1 cellular context compared by ENCODE assay signal in genomic region chr12:57127710-57128518, GRCh38.
TF ChIP-seq lines count a peak whose summit lies in the region.

Gene LRP1, plus strand, starts transcription at chr12:57128483. Its CDS starts 482 bp downstream, at chr12:57128965.

TF ChIP-seq in K562, 482 proteins besides CTCF, POLR2A, EP300 and RAD21 (continued from another document and continues in another):
- TF ChIP-seq ZBTB2 (IDR thresholded peaks at IDR 0.05) (peak; percentile 87; the same call in 1 of the 2 replicates), JUND (IDR thresholded peaks at IDR 0.05; ENCODE audit: borderline replicate concordance, low read depth, low read length) (peak; percentile 5; the same call in 1 of the 2 replicates), JUND (tag; IDR thresholded peaks at IDR 0.05; ENCODE audit: borderline replicate concordance, low read depth, low read length) (no peak; the same call in 2 of the 3 replicates), HNRNPUL1 (IDR thresholded peaks at IDR 0.05; ENCODE audit: low read length) (no peak), KLF1 (tag; IDR thresholded peaks at IDR 0.05) (no peak), PCBP1 (IDR thresholded peaks at IDR 0.05; ENCODE audit: low read depth, low read length, poor library complexity, severe bottlenecking) (peak; percentile 85), CEBPG (CRISPR knock-in tag; IDR thresholded peaks at IDR 0.05) (no peak), CEBPG (tag; conservative IDR thresholded peaks at IDR 0.05 in 1 of 2, IDR thresholded peaks at IDR 0.05 in 1 of 2) (no peak), NCOA4 (IDR thresholded peaks at IDR 0.05; ENCODE audit: partially characterized antibody) (no peak), SIRT6 (IDR thresholded peaks at IDR 0.05; ENCODE audit: low read depth, low read length) (no peak), VEZF1 (CRISPR knock-in tag; IDR thresholded peaks at IDR 0.05) (peak; percentile 90), FIP1L1 (IDR thresholded peaks at IDR 0.05; ENCODE audit: low read depth, low read length, poor library complexity, severe bottlenecking) (no peak), NUFIP1 (IDR thresholded peaks at IDR 0.05; ENCODE audit: partially characterized antibody) (no peak), GATAD2A (IDR thresholded peaks at IDR 0.05) (no peak), FOXK2 (conservative IDR thresholded peaks at IDR 0.05 in 1 of 2, IDR thresholded peaks at IDR 0.05 in 1 of 2; ENCODE audit: low read depth in 2 of 2) (peak in 1 of 2 experiments; percentile 47; a peak in 1 of 4 replicates), PHF21A (IDR thresholded peaks at IDR 0.05; ENCODE audit: borderline replicate concordance, low read depth) (peak; percentile 71), XRCC4 (IDR thresholded peaks at IDR 0.05; ENCODE audit: extremely low read depth, insufficient read depth, insufficient read length) (no peak), ZFP30 (CRISPR knock-in tag; IDR thresholded peaks at IDR 0.05; ENCODE audit: borderline replicate concordance) (no peak), TRIM25 (IDR thresholded peaks at IDR 0.05; ENCODE audit: borderline replicate concordance) (no peak), ZNF699 (CRISPR knock-in tag; IDR thresholded peaks at IDR 0.05; ENCODE audit: insufficient replicate concordance) (no peak), ZFX (CRISPR knock-in tag; IDR thresholded peaks at IDR 0.05) (peak; percentile 54; the same call in 1 of the 2 replicates), ATF1 (CRISPR knock-in tag; IDR thresholded peaks at IDR 0.05) (no peak), ATF1 (tag; IDR thresholded peaks at IDR 0.05) (no peak; the same call in 1 of the 2 replicates), ZBTB7A (IDR thresholded peaks at IDR 0.05; ENCODE audit: borderline replicate concordance, control insufficient read depth, low read depth, low read length) (peak; percentile 86), SRSF9 (IDR thresholded peaks at IDR 0.05; ENCODE audit: borderline replicate concordance, low read depth, low read length) (no peak), OTX1 (CRISPR knock-in tag; IDR thresholded peaks at IDR 0.05) (no peak), TFAM (CRISPR knock-in tag; conservative IDR thresholded peaks at IDR 0.05) (no peak), RBBP5 (IDR thresholded peaks at IDR 0.05; ENCODE audit: borderline replicate concordance, insufficient read depth, low read length, poor library complexity, severe bottlenecking) (peak; percentile 52), PHTF2 (CRISPR knock-in tag; IDR thresholded peaks at IDR 0.05) (no peak), ZBTB43 (CRISPR knock-in tag; IDR thresholded peaks at IDR 0.05) (no peak), ZNF444 (CRISPR knock-in tag; IDR thresholded peaks at IDR 0.05) (peak; percentile 67; the same call in 1 of the 2 replicates), FOSL1 (tag; conservative IDR thresholded peaks at IDR 0.05) (peak; percentile 67), ZNF436 (CRISPR knock-in tag; IDR thresholded peaks at IDR 0.05) (no peak), MAFK (IDR thresholded peaks at IDR 0.05; ENCODE audit: low read length) (no peak), CC2D1A (IDR thresholded peaks at IDR 0.05) (no peak), MAZ (CRISPR knock-in tag; conservative IDR thresholded peaks at IDR 0.05 in 1 of 2, IDR thresholded peaks at IDR 0.05 in 1 of 2) (peak in 1 of 2 experiments; percentile 22; a peak in 2 of 4 replicates), POLR2B (IDR thresholded peaks at IDR 0.05; ENCODE audit: low read depth, partially characterized antibody) (peak; percentile 40), HMG20A (CRISPR knock-in tag; conservative IDR thresholded peaks at IDR 0.05) (no peak), ZNF408 (CRISPR knock-in tag; IDR thresholded peaks at IDR 0.05; ENCODE audit: low read depth) (no peak), EWSR1 (IDR thresholded peaks at IDR 0.05; ENCODE audit: borderline replicate concordance, low read depth, partially characterized antibody) (no peak), TAF7 (tag; IDR thresholded peaks at IDR 0.05) (no peak), EGR1 (conservative IDR thresholded peaks at IDR 0.05) (peak; percentile 54), NRF1 (conservative IDR thresholded peaks at IDR 0.05 in 1 of 2, IDR thresholded peaks at IDR 0.05 in 1 of 2) (peak; percentile 90 to 91), ESRRB (CRISPR knock-in tag; IDR thresholded peaks at IDR 0.05; ENCODE audit: borderline replicate concordance) (no peak), RFX1 (IDR thresholded peaks at IDR 0.05) (no peak), RB1 (IDR thresholded peaks at IDR 0.05; ENCODE audit: low read depth) (no peak), ARID2 (IDR thresholded peaks at IDR 0.05) (no peak)
- TF ChIP-seq, protein P1, sequence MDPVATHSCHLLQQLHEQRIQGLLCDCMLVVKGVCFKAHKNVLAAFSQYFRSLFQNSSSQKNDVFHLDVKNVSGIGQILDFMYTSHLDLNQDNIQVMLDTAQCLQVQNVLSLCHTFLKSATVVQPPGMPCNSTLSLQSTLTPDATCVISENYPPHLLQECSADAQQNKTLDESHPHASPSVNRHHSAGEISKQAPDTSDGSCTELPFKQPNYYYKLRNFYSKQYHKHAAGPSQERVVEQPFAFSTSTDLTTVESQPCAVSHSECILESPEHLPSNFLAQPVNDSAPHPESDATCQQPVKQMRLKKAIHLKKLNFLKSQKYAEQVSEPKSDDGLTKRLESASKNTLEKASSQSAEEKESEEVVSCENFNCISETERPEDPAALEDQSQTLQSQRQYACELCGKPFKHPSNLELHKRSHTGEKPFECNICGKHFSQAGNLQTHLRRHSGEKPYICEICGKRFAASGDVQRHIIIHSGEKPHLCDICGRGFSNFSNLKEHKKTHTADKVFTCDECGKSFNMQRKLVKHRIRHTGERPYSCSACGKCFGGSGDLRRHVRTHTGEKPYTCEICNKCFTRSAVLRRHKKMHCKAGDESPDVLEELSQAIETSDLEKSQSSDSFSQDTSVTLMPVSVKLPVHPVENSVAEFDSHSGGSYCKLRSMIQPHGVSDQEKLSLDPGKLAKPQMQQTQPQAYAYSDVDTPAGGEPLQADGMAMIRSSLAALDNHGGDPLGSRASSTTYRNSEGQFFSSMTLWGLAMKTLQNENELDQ (CRISPR knock-in tag; IDR thresholded peaks at IDR 0.05; ENCODE audit: borderline replicate concordance): no peak
- TF ChIP-seq, protein P2, sequence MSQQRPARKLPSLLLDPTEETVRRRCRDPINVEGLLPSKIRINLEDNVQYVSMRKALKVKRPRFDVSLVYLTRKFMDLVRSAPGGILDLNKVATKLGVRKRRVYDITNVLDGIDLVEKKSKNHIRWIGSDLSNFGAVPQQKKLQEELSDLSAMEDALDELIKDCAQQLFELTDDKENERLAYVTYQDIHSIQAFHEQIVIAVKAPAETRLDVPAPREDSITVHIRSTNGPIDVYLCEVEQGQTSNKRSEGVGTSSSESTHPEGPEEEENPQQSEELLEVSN (IDR thresholded peaks at IDR 0.05; ENCODE audit: borderline replicate concordance in 1 of 2, extremely low read depth in 1 of 2, insufficient read depth in 1 of 2, insufficient read length in 1 of 2, low read depth in 1 of 2, low read length in 1 of 2, poor library complexity in 1 of 2, severe bottlenecking in 1 of 2): peak; percentile 7 to 21
- TF ChIP-seq, protein P3, sequence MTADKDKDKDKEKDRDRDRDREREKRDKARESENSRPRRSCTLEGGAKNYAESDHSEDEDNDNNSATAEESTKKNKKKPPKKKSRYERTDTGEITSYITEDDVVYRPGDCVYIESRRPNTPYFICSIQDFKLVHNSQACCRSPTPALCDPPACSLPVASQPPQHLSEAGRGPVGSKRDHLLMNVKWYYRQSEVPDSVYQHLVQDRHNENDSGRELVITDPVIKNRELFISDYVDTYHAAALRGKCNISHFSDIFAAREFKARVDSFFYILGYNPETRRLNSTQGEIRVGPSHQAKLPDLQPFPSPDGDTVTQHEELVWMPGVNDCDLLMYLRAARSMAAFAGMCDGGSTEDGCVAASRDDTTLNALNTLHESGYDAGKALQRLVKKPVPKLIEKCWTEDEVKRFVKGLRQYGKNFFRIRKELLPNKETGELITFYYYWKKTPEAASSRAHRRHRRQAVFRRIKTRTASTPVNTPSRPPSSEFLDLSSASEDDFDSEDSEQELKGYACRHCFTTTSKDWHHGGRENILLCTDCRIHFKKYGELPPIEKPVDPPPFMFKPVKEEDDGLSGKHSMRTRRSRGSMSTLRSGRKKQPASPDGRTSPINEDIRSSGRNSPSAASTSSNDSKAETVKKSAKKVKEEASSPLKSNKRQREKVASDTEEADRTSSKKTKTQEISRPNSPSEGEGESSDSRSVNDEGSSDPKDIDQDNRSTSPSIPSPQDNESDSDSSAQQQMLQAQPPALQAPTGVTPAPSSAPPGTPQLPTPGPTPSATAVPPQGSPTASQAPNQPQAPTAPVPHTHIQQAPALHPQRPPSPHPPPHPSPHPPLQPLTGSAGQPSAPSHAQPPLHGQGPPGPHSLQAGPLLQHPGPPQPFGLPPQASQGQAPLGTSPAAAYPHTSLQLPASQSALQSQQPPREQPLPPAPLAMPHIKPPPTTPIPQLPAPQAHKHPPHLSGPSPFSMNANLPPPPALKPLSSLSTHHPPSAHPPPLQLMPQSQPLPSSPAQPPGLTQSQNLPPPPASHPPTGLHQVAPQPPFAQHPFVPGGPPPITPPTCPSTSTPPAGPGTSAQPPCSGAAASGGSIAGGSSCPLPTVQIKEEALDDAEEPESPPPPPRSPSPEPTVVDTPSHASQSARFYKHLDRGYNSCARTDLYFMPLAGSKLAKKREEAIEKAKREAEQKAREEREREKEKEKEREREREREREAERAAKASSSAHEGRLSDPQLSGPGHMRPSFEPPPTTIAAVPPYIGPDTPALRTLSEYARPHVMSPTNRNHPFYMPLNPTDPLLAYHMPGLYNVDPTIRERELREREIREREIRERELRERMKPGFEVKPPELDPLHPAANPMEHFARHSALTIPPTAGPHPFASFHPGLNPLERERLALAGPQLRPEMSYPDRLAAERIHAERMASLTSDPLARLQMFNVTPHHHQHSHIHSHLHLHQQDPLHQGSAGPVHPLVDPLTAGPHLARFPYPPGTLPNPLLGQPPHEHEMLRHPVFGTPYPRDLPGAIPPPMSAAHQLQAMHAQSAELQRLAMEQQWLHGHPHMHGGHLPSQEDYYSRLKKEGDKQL (CRISPR knock-in tag; IDR thresholded peaks at IDR 0.05; ENCODE audit: borderline replicate concordance): no peak
- TF ChIP-seq, protein P4, sequence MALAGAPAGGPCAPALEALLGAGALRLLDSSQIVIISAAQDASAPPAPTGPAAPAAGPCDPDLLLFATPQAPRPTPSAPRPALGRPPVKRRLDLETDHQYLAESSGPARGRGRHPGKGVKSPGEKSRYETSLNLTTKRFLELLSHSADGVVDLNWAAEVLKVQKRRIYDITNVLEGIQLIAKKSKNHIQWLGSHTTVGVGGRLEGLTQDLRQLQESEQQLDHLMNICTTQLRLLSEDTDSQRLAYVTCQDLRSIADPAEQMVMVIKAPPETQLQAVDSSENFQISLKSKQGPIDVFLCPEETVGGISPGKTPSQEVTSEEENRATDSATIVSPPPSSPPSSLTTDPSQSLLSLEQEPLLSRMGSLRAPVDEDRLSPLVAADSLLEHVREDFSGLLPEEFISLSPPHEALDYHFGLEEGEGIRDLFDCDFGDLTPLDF (CRISPR knock-in tag; IDR thresholded peaks at IDR 0.05): no peak
- TF ChIP-seq, protein P5, sequence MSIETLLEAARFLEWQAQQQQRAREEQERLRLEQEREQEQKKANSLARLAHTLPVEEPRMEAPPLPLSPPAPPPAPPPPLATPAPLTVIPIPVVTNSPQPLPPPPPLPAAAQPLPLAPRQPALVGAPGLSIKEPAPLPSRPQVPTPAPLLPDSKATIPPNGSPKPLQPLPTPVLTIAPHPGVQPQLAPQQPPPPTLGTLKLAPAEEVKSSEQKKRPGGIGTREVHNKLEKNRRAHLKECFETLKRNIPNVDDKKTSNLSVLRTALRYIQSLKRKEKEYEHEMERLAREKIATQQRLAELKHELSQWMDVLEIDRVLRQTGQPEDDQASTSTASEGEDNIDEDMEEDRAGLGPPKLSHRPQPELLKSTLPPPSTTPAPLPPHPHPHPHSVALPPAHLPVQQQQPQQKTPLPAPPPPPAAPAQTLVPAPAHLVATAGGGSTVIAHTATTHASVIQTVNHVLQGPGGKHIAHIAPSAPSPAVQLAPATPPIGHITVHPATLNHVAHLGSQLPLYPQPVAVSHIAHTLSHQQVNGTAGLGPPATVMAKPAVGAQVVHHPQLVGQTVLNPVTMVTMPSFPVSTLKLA (conservative IDR thresholded peaks at IDR 0.05): peak in 1 of 2 experiments; percentile 38; a peak in 1 of 4 replicates
